ENCODE assay signal across 23 cellular contexts in the genomic region with DNA sequence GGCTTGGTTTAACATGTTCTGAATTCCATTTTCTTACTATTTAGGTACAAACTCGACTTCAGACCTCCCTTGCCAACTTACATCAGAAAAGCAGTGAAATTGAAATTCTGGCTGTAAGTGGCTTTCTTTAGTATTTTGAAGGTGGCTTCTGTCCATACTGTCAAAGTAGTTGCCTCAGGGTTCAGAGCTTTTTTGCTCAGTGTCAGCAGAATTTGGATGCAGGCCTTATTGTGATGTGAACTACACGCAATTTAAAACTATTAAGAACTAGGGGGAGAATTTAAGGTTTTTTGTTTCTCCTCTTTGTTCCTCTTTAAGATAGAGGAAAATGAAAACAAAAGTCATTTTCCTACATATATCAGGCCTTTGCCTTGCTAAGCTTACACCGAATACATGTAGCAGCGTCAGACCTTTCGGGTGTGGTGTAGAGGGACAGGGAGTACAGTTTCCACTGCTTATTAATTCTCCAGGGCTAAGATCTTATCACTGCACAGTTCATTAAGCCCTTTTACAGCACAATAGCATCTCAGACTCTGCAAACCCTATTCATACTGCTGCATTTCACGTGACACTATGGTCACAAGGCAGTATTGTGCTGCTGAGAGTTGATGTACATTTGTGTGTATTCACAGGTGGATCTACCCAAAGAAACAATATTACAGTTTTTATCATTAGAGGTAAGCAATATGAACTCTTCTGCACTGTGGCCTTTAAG. TPM values are rescaled to one million over a fixed set of nuclear protein-coding genes. Genes with fewer than 3 reads are reported as not detected.
DNase-seq lines count a peak whose midpoint lies in the region; ATAC-seq, FAIRE-seq and TF ChIP-seq lines count a peak whose summit lies in the region.
"Had no signal": no experiment of that assay in that cellular context is flagged by ENCODE, and none has a peak within 500 bp of the region (broad histone marks: within the 10 kb centered on the region; RNA-seq: fewer than 3 reads in every experiment).

No MANE protein-coding gene starts in this region.

- H3K79me2 ChIP-seq in endothelial cell of umbilical vein (ENCODE audit: control insufficient read depth, insufficient read depth, low read length) = peaks cover 9% of the 10 kb centered on the region

- no peaks in the 10 kb centered on the region for H3K9me1 ChIP-seq in endothelial cell of umbilical vein (replicated peaks; ENCODE audit: control insufficient read depth, extremely low read depth, insufficient read depth, low read length)

- no peaks in the 10 kb centered on the region for H3K27me3 ChIP-seq in endothelial cell of umbilical vein (ENCODE audit: control insufficient read depth in 2 of 2, insufficient read depth in 2 of 2, low read length in 2 of 2)
- H3K27me3 ChIP-seq in lower lobe of right lung (ENCODE audit: low read depth) = no peaks in the 10 kb centered on the region
- H3K27me3 ChIP-seq: ascending aorta, colonic mucosa, foreskin keratinocyte had no signal

- no peak for TF ChIP-seq POLR2A in endothelial cell of umbilical vein (IDR thresholded peaks at IDR 0.05; ENCODE audit: low read depth, low read length)

- H3K9ac ChIP-seq in endothelial cell of umbilical vein (replicated peaks; ENCODE audit: extremely low read depth, insufficient read depth, low read length) = no peak overlapping the region

- no peak for TF ChIP-seq CTCF in endothelial cell of umbilical vein (IDR thresholded peaks at IDR 0.05; ENCODE audit: extremely low read depth in 1 of 2, insufficient read depth in 1 of 2, low read depth in 1 of 2, low read length in 2 of 2)
- TF ChIP-seq CTCF in lower lobe of right lung (IDR thresholded peaks at IDR 0.05) = no peak
- TF ChIP-seq CTCF in GM13977 (IDR thresholded peaks at IDR 0.05; ENCODE audit: extremely low read depth, insufficient read depth, missing control alignments) = no peak
- no peak for TF ChIP-seq CTCF in D721Med (IDR thresholded peaks at IDR 0.05; ENCODE audit: insufficient read depth, missing control alignments)

- H3K4me3 ChIP-seq in endothelial cell of umbilical vein (replicated peaks in 1 of 3; ENCODE audit: insufficient read depth in 1 of 3, low read depth in 1 of 3, low read length in 3 of 3) = no peak overlapping the region
- H3K4me3 ChIP-seq in lower lobe of right lung = no peak overlapping the region
- H3K4me3 ChIP-seq: ascending aorta, colonic mucosa, PC-9 had no signal

- H3K27me3 Mint-ChIP-seq in activated CD4-positive, alpha-beta T cell treated with anti-CD3 and anti-CD28 coated beads for 36 hours = no peaks in the 10 kb centered on the region
- H3K27me3 Mint-ChIP-seq in activated T-cell treated with anti-CD3 and anti-CD28 coated beads, Interleukin-2, amount 50 U/mL, for 72 hours (ENCODE audit: low read depth) = no peaks in the 10 kb centered on the region

- no peak overlapping the region for H3K4me3 Mint-ChIP-seq in activated CD4-positive, alpha-beta T cell treated with anti-CD3 and anti-CD28 coated beads for 36 hours
- no peak overlapping the region for H3K4me3 Mint-ChIP-seq in activated T-cell treated with anti-CD3 and anti-CD28 coated beads, Interleukin-2, amount 50 U/mL, for 72 hours

- POLR2A ChIA-PET in activated CD4-positive, alpha-beta T cell treated with anti-CD3 and anti-CD28 coated beads for 36 hours (lab: Charles Lee) = no interaction called here
- POLR2A ChIA-PET in endothelial cell of umbilical vein (lab: Charles Lee) = no interaction called here

- no peak for DNase-seq in activated CD4-positive, alpha-beta T cell treated with anti-CD3 and anti-CD28 coated beads for 36 hours
- no peak for DNase-seq in activated CD4-positive, alpha-beta T cell treated with anti-CD3 and anti-CD28 coated beads for 4 hours
- DNase-seq in endothelial cell of umbilical vein (ENCODE audit: low read depth, low spot score) (no peak), lower lobe of right lung (no peak), GM13977 (ENCODE audit: low spot score) (no peak), D721Med (ENCODE audit: insufficient read length, low spot score) (no peak)
- no peak for DNase-seq in activated T-cell treated with anti-CD3 and anti-CD28 coated beads, Interleukin-2, amount 50 U/mL, for 72 hours
- DNase-seq: activated CD4-positive, alpha-beta T cell treated with anti-CD3 and anti-CD28 coated beads for 48 hours; activated CD8-positive, alpha-beta memory T cell treated with anti-CD3 and anti-CD28 coated beads, Interleukin-2, amount 50 U/mL, for 4 hours; activated naive CD4-positive, alpha-beta T cell treated with Interleukin-2 at 50 U/mL for 16 hours; colonic mucosa; DMS 273 treated with DMSO at 0.1 percent for 48 hours; foreskin keratinocyte; GF-D8; NCI-H1092 treated with DMSO at 0.1 percent for 48 hours; occipital lobe; PC-9; small intestine; stimulated activated CD4-positive, alpha-beta T cell treated with anti-CD3 and anti-CD28 coated beads, Interleukin-4, amount 100 ng/mL, for 4 hours had no signal

- H3K4me2 ChIP-seq in endothelial cell of umbilical vein (ENCODE audit: insufficient read depth, low read length) = no peak overlapping the region
- H3K4me2 ChIP-seq: PC-9 had no signal

- intact Hi-C loops in activated CD4-positive, alpha-beta T cell treated with anti-CD3 and anti-CD28 coated beads for 36 hours (cut with DNase I, micrococcal nuclease) = no loop called here
- intact Hi-C loops in endothelial cell of umbilical vein (cut with micrococcal nuclease) = no loop called here
- intact Hi-C loops in lower lobe of right lung (cut with DNase I) = no loop called here

- no peaks in the 10 kb centered on the region for H3K9me3 ChIP-seq in endothelial cell of umbilical vein (replicated peaks; ENCODE audit: control insufficient read depth, insufficient read depth, low read length)
- no peaks in the 10 kb centered on the region for H3K9me3 ChIP-seq in lower lobe of right lung
- H3K9me3 ChIP-seq: ascending aorta, colonic mucosa had no signal

- H3K27ac ChIP-seq in endothelial cell of umbilical vein (ENCODE audit: insufficient read depth, low read depth, low read length) (no peak overlapping the region), lower lobe of right lung (peak overlapping the region; percentile 37), temporal lobe (ENCODE audit: low read depth, low read length) (peak overlapping the region; percentile 76)
- H3K27ac ChIP-seq: ascending aorta, colonic mucosa, foreskin keratinocyte, PC-9 had no signal

- FAIRE-seq in endothelial cell of umbilical vein (lab: Jason Lieb, UNC) (peak; percentile 4), D721Med (lab: Jason Lieb, UNC) (no peak)
- FAIRE-seq: GM12892, small intestine had no signal

- H3K36me3 ChIP-seq in endothelial cell of umbilical vein (ENCODE audit: control insufficient read depth in 2 of 2, extremely low read depth in 1 of 2, insufficient read depth in 2 of 2, low read length in 2 of 2) = peaks cover 15 to 36% of the 10 kb centered on the region in 2 experiments
- peaks cover 97% of the 10 kb centered on the region for H3K36me3 ChIP-seq in lower lobe of right lung

- peaks cover 34% of the 10 kb centered on the region for H3K4me1 ChIP-seq in endothelial cell of umbilical vein (ENCODE audit: control insufficient read depth, extremely low read depth, insufficient read depth, low read length)
- peaks cover 10% of the 10 kb centered on the region for H3K4me1 ChIP-seq in lower lobe of right lung
- H3K4me1 ChIP-seq: colonic mucosa, foreskin keratinocyte had no signal

- ATAC-seq in activated CD4-positive, alpha-beta T cell treated with anti-CD3 and anti-CD28 coated beads for 36 hours = no peak
- no peak for ATAC-seq in lower lobe of right lung
- ATAC-seq in activated T-cell treated with anti-CD3 and anti-CD28 coated beads, Interleukin-2, amount 50 U/mL, for 72 hours (replicated peaks in 1 of 2) = no peak
- ATAC-seq: foreskin keratinocyte, left lobe of liver had no signal

- dilution Hi-C loops in endothelial cell of umbilical vein (cut with MboI; ENCODE audit: extremely low pct_ligation_motif_present, low sequenced_read_pairs) = no loop called here

- H3K27ac Mint-ChIP-seq in activated CD4-positive, alpha-beta T cell treated with anti-CD3 and anti-CD28 coated beads for 36 hours = peak overlapping the region; percentile 24
- no peak overlapping the region for H3K27ac Mint-ChIP-seq in activated T-cell treated with anti-CD3 and anti-CD28 coated beads, Interleukin-2, amount 50 U/mL, for 72 hours

- H3K4me1 Mint-ChIP-seq in activated CD4-positive, alpha-beta T cell treated with anti-CD3 and anti-CD28 coated beads for 36 hours = peaks cover 22% of the 10 kb centered on the region
- H3K4me1 Mint-ChIP-seq in activated T-cell treated with anti-CD3 and anti-CD28 coated beads, Interleukin-2, amount 50 U/mL, for 72 hours (ENCODE audit: low read depth) = peaks cover 23% of the 10 kb centered on the region

- peaks cover 50% of the 10 kb centered on the region for H3K36me3 Mint-ChIP-seq in activated CD4-positive, alpha-beta T cell treated with anti-CD3 and anti-CD28 coated beads for 36 hours (ENCODE audit: low read depth)
- peaks cover 6 to 22% of the 10 kb centered on the region in 2 donors for H3K36me3 Mint-ChIP-seq in activated T-cell treated with anti-CD3 and anti-CD28 coated beads, Interleukin-2, amount 50 U/mL, for 72 hours (ENCODE audit: insufficient read depth in 2 of 2)

- no peaks in the 10 kb centered on the region for H3K9me3 Mint-ChIP-seq in activated CD4-positive, alpha-beta T cell treated with anti-CD3 and anti-CD28 coated beads for 36 hours (ENCODE audit: low read depth)
- H3K9me3 Mint-ChIP-seq in activated T-cell treated with anti-CD3 and anti-CD28 coated beads, Interleukin-2, amount 50 U/mL, for 72 hours = no peaks in the 10 kb centered on the region

- H2AFZ ChIP-seq in endothelial cell of umbilical vein (ENCODE audit: low read depth, low read length) = no peak overlapping the region
- H2AFZ ChIP-seq: PC-9 had no signal

- in situ Hi-C loops in GM13977 (cut with MboI; ENCODE audit: low pct_unique_long_range_greater_than_20kb, low sequenced_read_pairs, unreplicated experiment) = loop anchor here (25.0 kb wide), 1 partner anchor 380 kb away; a partner anchor contains a TSS

- BruUV-seq in endothelial cell of umbilical vein (replicated peaks; lab: Mats Ljungman, UMichigan) = no TSS peak

- no peaks in the 10 kb centered on the region for H4K20me1 ChIP-seq in endothelial cell of umbilical vein (replicated peaks; ENCODE audit: control insufficient read depth, extremely low read depth, insufficient read depth, low read length)

- CTCF ChIA-PET in activated CD4-positive, alpha-beta T cell treated with anti-CD3 and anti-CD28 coated beads for 36 hours (lab: Charles Lee) = interaction anchor here (0.6 to 2.3 kb wide), 7 partner anchors 14 to 242 kb away, joined by 3 to 14 read pairs (median 4); no protein-coding TSS in a partner anchor
- CTCF ChIA-PET in endothelial cell of umbilical vein (lab: Charles Lee) = interaction anchor here (1.8 kb wide), 1 partner anchor 83 kb away, joined by 5 read pairs; no protein-coding TSS in a partner anchor

RNA-seq across cellular contexts. Expression of a gene that starts 6.7 kb away (rescaled TPM):
- total RNA-seq in activated CD4-positive, alpha-beta T cell treated with anti-CD3 and anti-CD28 coated beads for 36 hours = 100 to 1,000 TPM; 124 to 157 TPM
- total RNA-seq in endothelial cell of umbilical vein (220 and 260 TPM in 2 replicates), lower lobe of right lung (138 TPM), temporal lobe (101 TPM)
- 304 and 330 TPM in 2 replicates for polyA plus RNA-seq in endothelial cell of umbilical vein
- 356 and 439 TPM in 2 replicates for polyA plus RNA-seq in endothelial cell of umbilical vein (2011; cell fraction: cytosol; rRNA removed)
- polyA plus RNA-seq in endothelial cell of umbilical vein (2011; cell fraction: nucleus; rRNA removed) = 128 and 211 TPM in 2 replicates
- polyA plus RNA-seq in endothelial cell of umbilical vein (2012) = 324 and 416 TPM in 2 replicates
- polyA minus RNA-seq in endothelial cell of umbilical vein = 113 and 123 TPM in 2 replicates
- 72.4 TPM for polyA minus RNA-seq in endothelial cell of umbilical vein (2011; cell fraction: cytosol; rRNA and poly(A)+ RNA removed)
- polyA minus RNA-seq in endothelial cell of umbilical vein (2011; cell fraction: nucleus; rRNA and poly(A)+ RNA removed) = 57.2 and 58.1 TPM in 2 replicates
- 100 to 1,000 TPM; 102 to 117 TPM for total RNA-seq in activated T-cell treated with anti-CD3 and anti-CD28 coated beads, Interleukin-2, amount 50 U/mL, for 72 hours
